ENCODE assay signal across 20 cellular contexts in genomic region chr11:78833237-78833636, GRCh38.
"Had no signal": no experiment of that assay in that cellular context is flagged by ENCODE, and none has a peak within 500 bp of the region (broad histone marks: within the 10 kb centered on the region; RNA-seq: fewer than 3 reads in every experiment).

No MANE protein-coding gene starts in this region.

- H3K27ac Mint-ChIP-seq: activated CD4-positive, alpha-beta T cell treated with anti-CD3 and anti-CD28 coated beads, Interleukin-2, amount 10 ng/mL, durations not matched to agents 7 days and 5 days; activated naive CD8-positive, alpha-beta T cell treated with anti-CD3 and anti-CD28 coated beads, Interleukin-2, amount 50 U/mL, for 24 hours; activated T-cell treated with anti-CD3 and anti-CD28 coated beads, Interleukin-2, amount 50 U/mL, for 72 hours; effector memory CD8-positive, alpha-beta T cell; stimulated activated naive B cell treated with anti-CD40 and anti-IgM and Interleukin-4, amounts not matched to agents 10 μg/mL and 1 μg/mL and 100 μg/mL, for 72 hours; T-helper 2 cell treated with Interferon-gamma antibody and Interleukin-4, amounts not matched to agents 5 μg/mL and 100 μg/mL, for 36 hours had no signal

- DNase-seq: activated CD4-positive, alpha-beta T cell treated with anti-CD3 and anti-CD28 coated beads, Interleukin-2, amount 10 ng/mL, durations not matched to agents 7 days and 5 days; activated CD4-positive, CD25-positive, alpha-beta regulatory T cell; activated CD8-positive, alpha-beta memory T cell treated with anti-CD3 and anti-CD28 coated beads, Interleukin-2, amount 50 U/mL, for 48 hours; activated naive CD4-positive, alpha-beta T cell; activated naive CD8-positive, alpha-beta T cell treated with anti-CD3 and anti-CD28 coated beads, Interleukin-2, amount 50 U/mL, for 24 hours; activated T-cell treated with anti-CD3 and anti-CD28 coated beads, Interleukin-2, amount 50 U/mL, for 72 hours; dermis blood vessel endothelial cell; effector memory CD8-positive, alpha-beta T cell; foreskin melanocyte; head of caudate nucleus; ovary; stimulated activated CD4-positive, alpha-beta T cell treated with anti-CD3 and anti-CD28 coated beads, Interleukin-15, amount 100 ng/mL, for 24 hours; stimulated activated CD4-positive, alpha-beta T cell treated with anti-CD3 and anti-CD28 coated beads, Interleukin-4, amount 100 ng/mL, for 1 hour; stimulated activated naive B cell treated with anti-CD40 and anti-IgM and Interleukin-4, amounts not matched to agents 10 μg/mL and 1 μg/mL and 100 μg/mL, for 72 hours; transverse colon had no signal

- ATAC-seq: activated naive CD8-positive, alpha-beta T cell treated with anti-CD3 and anti-CD28 coated beads, Interleukin-2, amount 50 U/mL, for 24 hours; activated T-cell treated with anti-CD3 and anti-CD28 coated beads, Interleukin-2, amount 50 U/mL, for 72 hours; effector memory CD8-positive, alpha-beta T cell; stimulated activated naive B cell treated with anti-CD40 and anti-IgM and Interleukin-4, amounts not matched to agents 10 μg/mL and 1 μg/mL and 100 μg/mL, for 72 hours had no signal

- H3K9me3 Mint-ChIP-seq: activated CD4-positive, alpha-beta T cell treated with anti-CD3 and anti-CD28 coated beads, Interleukin-2, amount 10 ng/mL, durations not matched to agents 7 days and 5 days; activated naive CD8-positive, alpha-beta T cell treated with anti-CD3 and anti-CD28 coated beads, Interleukin-2, amount 50 U/mL, for 24 hours; activated T-cell treated with anti-CD3 and anti-CD28 coated beads, Interleukin-2, amount 50 U/mL, for 72 hours; effector memory CD8-positive, alpha-beta T cell; neural crest cell; stimulated activated naive B cell treated with anti-CD40 and anti-IgM and Interleukin-4, amounts not matched to agents 10 μg/mL and 1 μg/mL and 100 μg/mL, for 72 hours; T-helper 2 cell treated with Interferon-gamma antibody and Interleukin-4, amounts not matched to agents 5 μg/mL and 100 μg/mL, for 36 hours had no signal

- H3K4me3 ChIP-seq: ascending aorta, breast epithelium, ovary, skin epidermis, transverse colon had no signal

- H3K4me1 ChIP-seq: ascending aorta, breast epithelium, transverse colon had no signal

- H3K27me3 Mint-ChIP-seq: activated naive CD8-positive, alpha-beta T cell treated with anti-CD3 and anti-CD28 coated beads, Interleukin-2, amount 50 U/mL, for 24 hours had no signal

- H3K27me3 ChIP-seq: ascending aorta, breast epithelium, ovary, transverse colon had no signal

- H3K9me3 ChIP-seq: ascending aorta, breast epithelium, ovary, transverse colon had no signal

- H3K4me3 Mint-ChIP-seq: activated CD4-positive, alpha-beta T cell treated with anti-CD3 and anti-CD28 coated beads, Interleukin-2, amount 10 ng/mL, durations not matched to agents 7 days and 5 days; activated naive CD8-positive, alpha-beta T cell treated with anti-CD3 and anti-CD28 coated beads, Interleukin-2, amount 50 U/mL, for 24 hours; activated T-cell treated with anti-CD3 and anti-CD28 coated beads, Interleukin-2, amount 50 U/mL, for 72 hours; effector memory CD8-positive, alpha-beta T cell; neural crest cell; stimulated activated naive B cell treated with anti-CD40 and anti-IgM and Interleukin-4, amounts not matched to agents 10 μg/mL and 1 μg/mL and 100 μg/mL, for 72 hours; T-helper 2 cell treated with Interferon-gamma antibody and Interleukin-4, amounts not matched to agents 5 μg/mL and 100 μg/mL, for 36 hours had no signal

- H3K36me3 ChIP-seq: ascending aorta, breast epithelium, ovary, transverse colon had no signal

- H3K4me1 Mint-ChIP-seq: activated CD4-positive, alpha-beta T cell treated with anti-CD3 and anti-CD28 coated beads, Interleukin-2, amount 10 ng/mL, durations not matched to agents 7 days and 5 days; activated naive CD8-positive, alpha-beta T cell treated with anti-CD3 and anti-CD28 coated beads, Interleukin-2, amount 50 U/mL, for 24 hours; stimulated activated naive B cell treated with anti-CD40 and anti-IgM and Interleukin-4, amounts not matched to agents 10 μg/mL and 1 μg/mL and 100 μg/mL, for 72 hours had no signal

- H3K27ac ChIP-seq: ascending aorta, breast epithelium, ovary, skin epidermis, transverse colon had no signal

- H3K36me3 Mint-ChIP-seq: stimulated activated naive B cell treated with anti-CD40 and anti-IgM and Interleukin-4, amounts not matched to agents 10 μg/mL and 1 μg/mL and 100 μg/mL, for 72 hours had no signal
